In genomic region chr19:55580628-55581144, GRCh38 we compare ENCODE assay signal across 8 cellular contexts. TPM values are rescaled to one million over a fixed set of nuclear protein-coding genes. Genes with fewer than 3 reads are reported as not detected.
DNase-seq lines count a peak whose midpoint lies in the region; ATAC-seq, FAIRE-seq and TF ChIP-seq lines count a peak whose summit lies in the region.

Gene ZNF579, minus strand, starts transcription at chr19:55580848. Its CDS starts 1,209 bp downstream, at chr19:55579639.

- H3K4me3 ChIP-seq in HL-60 (replicated peaks; ENCODE audit: insufficient read depth, low read length), result peak within 1 kb of the TSS; percentile 94

- DNase-seq in D721Med (ENCODE audit: insufficient read length, low spot score), result peak; percentile 77
- peak; percentile 85 to 93 for DNase-seq in HL-60 (ENCODE audit: low read depth in 1 of 2, low spot score in 1 of 2)
- peak; percentile 83 for DNase-seq in NCI-H774 (lab: John Stamatoyannopoulos, UW)
- DNase-seq in activated CD4-positive, alpha-beta memory T cell treated with anti-CD3 and anti-CD28 coated beads, Interleukin-2, amount 10 ng/mL, durations not matched to agents 7 days and 5 days, result peak; percentile 75
- peak; percentile 54 for DNase-seq in effector CD8-positive, alpha-beta T cell (lab: John Stamatoyannopoulos, UW)
- peak; percentile 89 for DNase-seq in medulla oblongata (ENCODE audit: extremely low spot score)
- peak in 2 of 3 donors; percentile 41 to 76 for DNase-seq in stimulated activated CD4-positive, alpha-beta T cell treated with anti-CD3 and anti-CD28 coated beads, TNF-alpha, amount 100 ng/mL, for 1 hour (ENCODE audit: low read depth in 3 of 3, low spot score in 1 of 3)

- CTCF ChIA-PET in activated CD4-positive, alpha-beta memory T cell treated with anti-CD3 and anti-CD28 coated beads, Interleukin-2, amount 10 ng/mL, durations not matched to agents 7 days and 5 days (lab: Charles Lee), result interaction anchor here (0.7 to 1.5 kb wide), 3 partner anchors 25 to 52 kb away, joined by 3 to 5 read pairs (median 4); partner anchors contain the start of gene ZNF865

- FAIRE-seq in D721Med (lab: Jason Lieb, UNC), result no peak

- peaks cover 13% of the 10 kb centered on the region for H3K27me3 ChIP-seq in HL-60 (ENCODE audit: insufficient read depth, poor library complexity, severe bottlenecking)

- H3K4me3 Mint-ChIP-seq in activated CD4-positive, alpha-beta memory T cell treated with anti-CD3 and anti-CD28 coated beads, Interleukin-2, amount 10 ng/mL, durations not matched to agents 7 days and 5 days, result peak within 1 kb of the TSS; percentile 84

- peaks cover 9% of the 10 kb centered on the region for H3K36me3 Mint-ChIP-seq in activated CD4-positive, alpha-beta memory T cell treated with anti-CD3 and anti-CD28 coated beads, Interleukin-2, amount 10 ng/mL, durations not matched to agents 7 days and 5 days (ENCODE audit: low read depth)

- POLR2A ChIA-PET in activated CD4-positive, alpha-beta memory T cell treated with anti-CD3 and anti-CD28 coated beads, Interleukin-2, amount 10 ng/mL, durations not matched to agents 7 days and 5 days (lab: Charles Lee), result interaction anchor here (1.0 to 2.7 kb wide), 5 partner anchors 18 to 56 kb away, joined by 3 to 12 read pairs (median 7); partner anchors contain the start of genes FIZ1 and ZNF865

- no peaks in the 10 kb centered on the region for H3K9me3 Mint-ChIP-seq in activated CD4-positive, alpha-beta memory T cell treated with anti-CD3 and anti-CD28 coated beads, Interleukin-2, amount 10 ng/mL, durations not matched to agents 7 days and 5 days

- H3K27ac ChIP-seq in HL-60 (replicated peaks), result peak within 1 kb of the TSS; percentile 78

- H3K27ac Mint-ChIP-seq in activated CD4-positive, alpha-beta memory T cell treated with anti-CD3 and anti-CD28 coated beads, Interleukin-2, amount 10 ng/mL, durations not matched to agents 7 days and 5 days, result peak within 1 kb of the TSS; percentile 71

- peaks cover 13% of the 10 kb centered on the region for H3K27me3 Mint-ChIP-seq in activated CD4-positive, alpha-beta memory T cell treated with anti-CD3 and anti-CD28 coated beads, Interleukin-2, amount 10 ng/mL, durations not matched to agents 7 days and 5 days

- TF ChIP-seq CTCF in D721Med (IDR thresholded peaks at IDR 0.05; ENCODE audit: insufficient read depth, missing control alignments) (no peak), HL-60 (IDR thresholded peaks at IDR 0.05; ENCODE audit: insufficient read depth, low read length) (no peak)

- peaks cover 25% of the 10 kb centered on the region for H3K4me1 Mint-ChIP-seq in activated CD4-positive, alpha-beta memory T cell treated with anti-CD3 and anti-CD28 coated beads, Interleukin-2, amount 10 ng/mL, durations not matched to agents 7 days and 5 days

- no peak for ATAC-seq in GM19328 (IDR thresholded peaks at IDR 0.05; ENCODE audit: unreplicated experiment)

RNA-seq across cellular contexts. Expression of gene ZNF579, which starts in this region (rescaled TPM):
- 1 to 10 TPM; 6.4 to 6.6 TPM for total RNA-seq in activated CD4-positive, alpha-beta memory T cell treated with anti-CD3 and anti-CD28 coated beads, Interleukin-2, amount 10 ng/mL, durations not matched to agents 7 days and 5 days
